Comparison of ENCODE assay signal across 20 cellular contexts in genomic region chr2:44051948-44052347, GRCh38. TPM values are rescaled to one million over a fixed set of nuclear protein-coding genes. Genes with fewer than 3 reads are reported as not detected.
DNase-seq lines count a peak whose midpoint lies in the region; TF ChIP-seq lines count a peak whose summit lies in the region.
"Had no signal": no experiment of that assay in that cellular context is flagged by ENCODE, and none has a peak within 500 bp of the region (broad histone marks: within the 10 kb centered on the region; RNA-seq: fewer than 3 reads in every experiment).

No MANE protein-coding gene starts in this region.

- no peak for TF ChIP-seq CTCF in brain (conservative IDR thresholded peaks at IDR 0.05)

- H3K27me3 Mint-ChIP-seq in brain, result peaks cover 3% of the 10 kb centered on the region
- H3K27me3 Mint-ChIP-seq in activated T-helper 2 cell treated with anti-CD3 and anti-CD28 coated beads, Interferon-gamma antibody, Interleukin-2, Interleukin-4, amounts not matched to agents 10 μg/mL and 5 μg/mL and 100 μg/mL, durations not matched to agents 14 hours and 24 hours and 36 hours (ENCODE audit: low read depth), result peaks cover 2% of the 10 kb centered on the region

- peak overlapping the region; percentile 50 for H3K27ac ChIP-seq in substantia nigra (ENCODE audit: low read depth, low read length, poor library complexity, severe bottlenecking)
- H3K27ac ChIP-seq: C4-2B, uterus had no signal

- H3K27ac Mint-ChIP-seq in brain, result peak overlapping the region; percentile 35 to 79 (median 41)
- no peak overlapping the region for H3K27ac Mint-ChIP-seq in activated T-helper 2 cell treated with anti-CD3 and anti-CD28 coated beads, Interferon-gamma antibody, Interleukin-2, Interleukin-4, amounts not matched to agents 10 μg/mL and 5 μg/mL and 100 μg/mL, durations not matched to agents 14 hours and 24 hours and 36 hours
- H3K27ac Mint-ChIP-seq: activated CD8-positive, alpha-beta T cell treated with anti-CD3 and anti-CD28 coated beads for 36 hours; activated naive CD8-positive, alpha-beta T cell treated with anti-CD3 and anti-CD28 coated beads, Interleukin-2, amount 10 ng/mL, durations not matched to agents 7 days and 5 days; T-helper 17 cell had no signal

- DNase-seq in NCI-H146 (lab: John Stamatoyannopoulos, UW) (peak; percentile 26), iPS-NIHi7 (ENCODE audit: extremely low spot score) (peak; percentile 18), substantia nigra (lab: John Stamatoyannopoulos, UW) (peak in 3 of 49 donors; percentile 6 to 59 (median 47)), D341Med (ENCODE audit: low spot score) (no peak), activated T-cell treated with anti-CD3 and anti-CD28 coated beads for 4 hours (no peak)
- no peak for DNase-seq in activated T-helper 2 cell treated with anti-CD3 and anti-CD28 coated beads, Interferon-gamma antibody, Interleukin-2, Interleukin-4, amounts not matched to agents 10 μg/mL and 5 μg/mL and 100 μg/mL, durations not matched to agents 14 hours and 24 hours and 36 hours (ENCODE audit: low spot score)
- DNase-seq: activated CD4-positive, alpha-beta T cell treated with anti-CD3 and anti-CD28 coated beads for 1 hour; activated CD8-positive, alpha-beta T cell treated with anti-CD3 and anti-CD28 coated beads for 36 hours; activated naive CD8-positive, alpha-beta T cell treated with anti-CD3 and anti-CD28 coated beads, Interleukin-2, amount 10 ng/mL, durations not matched to agents 7 days and 5 days; DMS79 treated with DMSO at 0.1 percent for 48 hours; mammary epithelial cell; NCI-H1436 treated with DMSO at 0.1 percent for 48 hours; NCI-H2171 treated with DMSO at 0.1 percent for 48 hours; NCI-H526 treated with DMSO at 0.1 percent for 48 hours; RPMI8226; stimulated activated naive CD4-positive, alpha-beta T cell; T-helper 17 cell; uterus had no signal

- intact Hi-C loops in activated T-helper 2 cell treated with anti-CD3 and anti-CD28 coated beads, Interferon-gamma antibody, Interleukin-2, Interleukin-4, amounts not matched to agents 10 μg/mL and 5 μg/mL and 100 μg/mL, durations not matched to agents 14 hours and 24 hours and 36 hours (cut with micrococcal nuclease), result no loop called here

- no peaks in the 10 kb centered on the region for H3K9me3 Mint-ChIP-seq in brain
- H3K9me3 Mint-ChIP-seq in activated T-helper 2 cell treated with anti-CD3 and anti-CD28 coated beads, Interferon-gamma antibody, Interleukin-2, Interleukin-4, amounts not matched to agents 10 μg/mL and 5 μg/mL and 100 μg/mL, durations not matched to agents 14 hours and 24 hours and 36 hours, result no peaks in the 10 kb centered on the region
- H3K9me3 Mint-ChIP-seq: activated CD8-positive, alpha-beta T cell treated with anti-CD3 and anti-CD28 coated beads for 36 hours; activated naive CD8-positive, alpha-beta T cell treated with anti-CD3 and anti-CD28 coated beads, Interleukin-2, amount 10 ng/mL, durations not matched to agents 7 days and 5 days had no signal

- H3K36me3 Mint-ChIP-seq in brain, result no peaks in the 10 kb centered on the region
- H3K36me3 Mint-ChIP-seq in activated T-helper 2 cell treated with anti-CD3 and anti-CD28 coated beads, Interferon-gamma antibody, Interleukin-2, Interleukin-4, amounts not matched to agents 10 μg/mL and 5 μg/mL and 100 μg/mL, durations not matched to agents 14 hours and 24 hours and 36 hours (ENCODE audit: low read depth), result no peaks in the 10 kb centered on the region
- H3K36me3 Mint-ChIP-seq: activated naive CD8-positive, alpha-beta T cell treated with anti-CD3 and anti-CD28 coated beads, Interleukin-2, amount 10 ng/mL, durations not matched to agents 7 days and 5 days had no signal

- H3K4me3 Mint-ChIP-seq in brain, result peak overlapping the region in 2 of 5 experiments; percentile 1 to 11
- no peak overlapping the region for H3K4me3 Mint-ChIP-seq in activated T-helper 2 cell treated with anti-CD3 and anti-CD28 coated beads, Interferon-gamma antibody, Interleukin-2, Interleukin-4, amounts not matched to agents 10 μg/mL and 5 μg/mL and 100 μg/mL, durations not matched to agents 14 hours and 24 hours and 36 hours (ENCODE audit: low read depth)
- H3K4me3 Mint-ChIP-seq: activated CD8-positive, alpha-beta T cell treated with anti-CD3 and anti-CD28 coated beads for 36 hours; activated naive CD8-positive, alpha-beta T cell treated with anti-CD3 and anti-CD28 coated beads, Interleukin-2, amount 10 ng/mL, durations not matched to agents 7 days and 5 days; T-helper 17 cell had no signal

- H3K4me1 Mint-ChIP-seq in brain, result peaks cover 16% of the 10 kb centered on the region
- H3K4me1 Mint-ChIP-seq in activated T-helper 2 cell treated with anti-CD3 and anti-CD28 coated beads, Interferon-gamma antibody, Interleukin-2, Interleukin-4, amounts not matched to agents 10 μg/mL and 5 μg/mL and 100 μg/mL, durations not matched to agents 14 hours and 24 hours and 36 hours (ENCODE audit: low read depth), result no peaks in the 10 kb centered on the region
- H3K4me1 Mint-ChIP-seq: activated naive CD8-positive, alpha-beta T cell treated with anti-CD3 and anti-CD28 coated beads, Interleukin-2, amount 10 ng/mL, durations not matched to agents 7 days and 5 days; T-helper 17 cell had no signal

RNA-seq across cellular contexts. Expression of gene LRPPRC, which starts 56.2 kb away (rescaled TPM):
- polyA plus RNA-seq in brain (ENCODE audit: insufficient read depth, low read depth, low replicate concordance), result 27.2 TPM
- 156 and 161 TPM in 2 replicates for total RNA-seq in activated T-helper 2 cell treated with anti-CD3 and anti-CD28 coated beads, Interferon-gamma antibody, Interleukin-2, Interleukin-4, amounts not matched to agents 10 μg/mL and 5 μg/mL and 100 μg/mL, durations not matched to agents 14 hours and 24 hours and 36 hours

Comparison
In these comparisons a context has a peak if more than half of its experiments do, and no peak if none do; other contexts are left out.
1. DNase-seq: peak in NCI-H146 (single experiment) and iPS-NIHi7 (single experiment); none in D341Med (single experiment), activated T-cell treated with anti-CD3 and anti-CD28 coated beads for 4 hours (single experiment) and activated T-helper 2 cell treated with anti-CD3 and anti-CD28 coated beads, Interferon-gamma antibody, Interleukin-2, Interleukin-4, amounts not matched to agents 10 μg/mL and 5 μg/mL and 100 μg/mL, durations not matched to agents 14 hours and 24 hours and 36 hours (single experiment).